ENCODE assay signal across 20 cellular contexts in the genomic region with DNA sequence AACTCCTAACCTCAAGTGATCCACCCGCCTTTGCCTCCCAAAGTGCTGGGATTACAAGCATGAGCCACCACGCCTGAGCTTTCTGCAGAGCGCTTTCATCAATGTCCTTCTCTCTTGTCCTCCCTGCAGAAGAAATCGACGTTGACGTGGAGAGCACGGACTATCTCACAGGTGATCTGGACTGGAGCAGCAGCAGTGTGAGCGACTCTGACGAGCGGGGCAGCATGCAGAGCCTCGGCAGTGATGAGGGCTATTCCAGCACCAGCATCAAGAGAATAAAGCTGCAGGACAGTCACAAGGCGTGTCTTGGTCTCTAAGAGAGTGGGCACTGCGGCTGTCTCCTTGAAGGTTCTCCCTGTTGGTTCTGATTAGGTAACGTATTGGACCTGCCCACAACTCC. TPM values are rescaled to one million over a fixed set of nuclear protein-coding genes. Genes with fewer than 3 reads are reported as not detected.
A peak's percentile ranks its signal among the peaks of the same experiment; 100 is the strongest.
DNase-seq lines count a peak whose midpoint lies in the region; ATAC-seq and TF ChIP-seq lines count a peak whose summit lies in the region.
"Had no signal": no experiment of that assay in that cellular context is flagged by ENCODE, and none has a peak within 500 bp of the region (broad histone marks: within the 10 kb centered on the region; RNA-seq: fewer than 3 reads in every experiment).

No MANE protein-coding gene starts in this region.

- H3K36me3 Mint-ChIP-seq in activated T-cell treated with anti-CD3 and anti-CD28 coated beads, Interleukin-2, amount 50 U/mL, for 72 hours (ENCODE audit: insufficient read depth in 2 of 2), result peaks cover 19 to 29% of the 10 kb centered on the region in 2 donors
- peaks cover 78% of the 10 kb centered on the region for H3K36me3 Mint-ChIP-seq in activated T-cell treated with anti-CD3 and anti-CD28 coated beads, Interleukin-2, amount 50 U/mL, for 24 hours (ENCODE audit: low read depth)
- peaks cover 70% of the 10 kb centered on the region for H3K36me3 Mint-ChIP-seq in effector memory CD8-positive, alpha-beta T cell (ENCODE audit: insufficient read depth)
- peaks cover 10% of the 10 kb centered on the region for H3K36me3 Mint-ChIP-seq in neural crest cell (ENCODE audit: low read depth)

- in situ Hi-C loops in transverse colon (cut with MboI; ENCODE audit: low pct_ligation_motif_present in 1 of 4, low pct_unique_long_range_greater_than_20kb in 1 of 4, low sequenced_read_pairs in 3 of 4), result loop anchor here in 1 of 4 donors (25.0 kb wide), 1 partner anchor 124 kb away; no protein-coding TSS in a partner anchor

- H3K4me3 ChIP-seq in body of pancreas, result no peak overlapping the region
- no peak overlapping the region for H3K4me3 ChIP-seq in transverse colon
- H3K4me3 ChIP-seq: BLaER1 treated with 17β-estradiol and CSF1 and Interleukin-3, amounts not matched to agents 10 nM and 100 nM; GM12878 had no signal

- POLR2A ChIA-PET in RWPE1 (lab: Yijun Ruan, JAX; ENCODE audit: low non-redundant PET), result no interaction called here

- peaks cover 5% of the 10 kb centered on the region for H3K4me1 ChIP-seq in body of pancreas
- peaks cover 0 to 20% (median 10%) of the 10 kb centered on the region in 4 donors for H3K4me1 ChIP-seq in transverse colon

- no peak for ATAC-seq in activated T-cell treated with anti-CD3 and anti-CD28 coated beads, Interleukin-2, amount 50 U/mL, for 72 hours (replicated peaks in 1 of 2)
- no peak for ATAC-seq in effector memory CD8-positive, alpha-beta T cell (replicated peaks)
- no peak for ATAC-seq in body of pancreas
- ATAC-seq in HG03025 (IDR thresholded peaks at IDR 0.05; ENCODE audit: low FRiP score, unreplicated experiment), result no peak
- ATAC-seq: CD8-positive, alpha-beta T cell; GM12878; HCT116 had no signal

- H3K4me1 Mint-ChIP-seq in activated T-cell treated with anti-CD3 and anti-CD28 coated beads, Interleukin-2, amount 50 U/mL, for 72 hours (ENCODE audit: low read depth), result peaks cover 23% of the 10 kb centered on the region
- peaks cover 19% of the 10 kb centered on the region for H3K4me1 Mint-ChIP-seq in activated T-cell treated with anti-CD3 and anti-CD28 coated beads, Interleukin-2, amount 50 U/mL, for 24 hours (ENCODE audit: low read depth)
- H3K4me1 Mint-ChIP-seq in effector memory CD8-positive, alpha-beta T cell (ENCODE audit: low read depth in 2 of 2), result peaks cover 10% of the 10 kb centered on the region in 2 donors
- peaks cover 19% of the 10 kb centered on the region for H3K4me1 Mint-ChIP-seq in neural crest cell

- no peak for TF ChIP-seq EP300 in transverse colon (IDR thresholded peaks at IDR 0.05; ENCODE audit: low read depth)

- H3K27ac Mint-ChIP-seq in activated T-cell treated with anti-CD3 and anti-CD28 coated beads, Interleukin-2, amount 50 U/mL, for 72 hours, result peak overlapping the region; percentile 33
- no peak overlapping the region for H3K27ac Mint-ChIP-seq in activated T-cell treated with anti-CD3 and anti-CD28 coated beads, Interleukin-2, amount 50 U/mL, for 24 hours
- peak overlapping the region; percentile 22 to 88 for H3K27ac Mint-ChIP-seq in effector memory CD8-positive, alpha-beta T cell
- peak overlapping the region; percentile 86 for H3K27ac Mint-ChIP-seq in neural crest cell (ENCODE audit: unreplicated experiment)
- H3K27ac Mint-ChIP-seq: B cell; CD8-positive, alpha-beta T cell; HFFc6 had no signal

- WGBS in body of pancreas, 2 donors, result 89 to 94% methylated on average over 14 of the region's 14 CpGs
- WGBS in transverse colon (ENCODE audit: low coverage in 1 of 2), 2 donors, result 80 to 97% methylated on average over 1 to 14 of the region's 14 CpGs

- H3K36me3 ChIP-seq in body of pancreas (replicated peaks in 1 of 2; ENCODE audit: insufficient read depth in 1 of 2, low read depth in 2 of 2) (peaks cover 0 to 23% of the 10 kb centered on the region in 2 donors), transverse colon (peaks cover 0 to 73% (median 24%) of the 10 kb centered on the region in 4 donors)

- H3K27ac ChIP-seq in RWPE1 (0 out of 2 replicates have a peak overlapping the region, but pooled peaks have one; percentile 9), body of pancreas (no peak overlapping the region), transverse colon (no peak overlapping the region)

- TF ChIP-seq CTCF in RWPE1 (conservative IDR thresholded peaks at IDR 0.05; ENCODE audit: low read depth) (no peak), neural crest cell (conservative IDR thresholded peaks at IDR 0.05) (no peak), body of pancreas (IDR thresholded peaks at IDR 0.05) (no peak), transverse colon (IDR thresholded peaks at IDR 0.05) (no peak)

- DNase-seq in activated T-cell treated with anti-CD3 and anti-CD28 coated beads, Interleukin-2, amount 50 U/mL, for 72 hours, result no peak
- no peak for DNase-seq in activated T-cell treated with anti-CD3 and anti-CD28 coated beads, Interleukin-2, amount 50 U/mL, for 24 hours
- no peak for DNase-seq in RWPE1 (ENCODE audit: low spot score)
- no peak for DNase-seq in effector memory CD8-positive, alpha-beta T cell
- DNase-seq in neural crest cell (ENCODE audit: low read depth, low spot score), result no peak
- no peak for DNase-seq in body of pancreas
- no peak for DNase-seq in transverse colon
- DNase-seq: CD8-positive, alpha-beta T cell; DMS 273 treated with DMSO at 0.1 percent for 48 hours; DMS53; DND-41; EL; GOT3; H7; HFFc6 had no signal

- H3K9me3 ChIP-seq in body of pancreas (no peaks in the 10 kb centered on the region), transverse colon (no peaks in the 10 kb centered on the region)
- H3K9me3 ChIP-seq: BLaER1 treated with 17β-estradiol and CSF1 and Interleukin-3, amounts not matched to agents 10 nM and 100 nM had no signal

- no peak overlapping the region for H3K4me3 Mint-ChIP-seq in activated T-cell treated with anti-CD3 and anti-CD28 coated beads, Interleukin-2, amount 50 U/mL, for 72 hours
- H3K4me3 Mint-ChIP-seq in activated T-cell treated with anti-CD3 and anti-CD28 coated beads, Interleukin-2, amount 50 U/mL, for 24 hours, result no peak overlapping the region
- H3K4me3 Mint-ChIP-seq in effector memory CD8-positive, alpha-beta T cell, result no peak overlapping the region
- no peak overlapping the region for H3K4me3 Mint-ChIP-seq in neural crest cell
- H3K4me3 Mint-ChIP-seq: B cell; CD8-positive, alpha-beta T cell; HFFc6 had no signal

- H3K9me3 Mint-ChIP-seq in activated T-cell treated with anti-CD3 and anti-CD28 coated beads, Interleukin-2, amount 50 U/mL, for 72 hours, result no peaks in the 10 kb centered on the region
- H3K9me3 Mint-ChIP-seq in activated T-cell treated with anti-CD3 and anti-CD28 coated beads, Interleukin-2, amount 50 U/mL, for 24 hours, result no peaks in the 10 kb centered on the region
- H3K9me3 Mint-ChIP-seq in effector memory CD8-positive, alpha-beta T cell, result no peaks in the 10 kb centered on the region
- H3K9me3 Mint-ChIP-seq in neural crest cell, result no peaks in the 10 kb centered on the region
- H3K9me3 Mint-ChIP-seq: CD8-positive, alpha-beta T cell; HFFc6 had no signal

- TF ChIP-seq POLR2A in body of pancreas (IDR thresholded peaks at IDR 0.05), result no peak
- TF ChIP-seq POLR2A in transverse colon (IDR thresholded peaks at IDR 0.05), result no peak

- intact Hi-C loops in body of pancreas (cut with DNase I), result loop anchor here (10.0 kb wide), 1 partner anchor 107 kb away; no protein-coding TSS in a partner anchor
- intact Hi-C loops in transverse colon (cut with DNase I; ENCODE audit: low total_unique reads), result no loop called here

- H3K27me3 ChIP-seq in body of pancreas (no peaks in the 10 kb centered on the region), transverse colon (no peaks in the 10 kb centered on the region)
- H3K27me3 ChIP-seq: BLaER1 treated with 17β-estradiol and CSF1 and Interleukin-3, amounts not matched to agents 10 nM and 100 nM had no signal

- H3K27me3 Mint-ChIP-seq in activated T-cell treated with anti-CD3 and anti-CD28 coated beads, Interleukin-2, amount 50 U/mL, for 72 hours (ENCODE audit: low read depth), result no peaks in the 10 kb centered on the region
- no peaks in the 10 kb centered on the region for H3K27me3 Mint-ChIP-seq in activated T-cell treated with anti-CD3 and anti-CD28 coated beads, Interleukin-2, amount 50 U/mL, for 24 hours
- no peaks in the 10 kb centered on the region for H3K27me3 Mint-ChIP-seq in effector memory CD8-positive, alpha-beta T cell
- no peaks in the 10 kb centered on the region for H3K27me3 Mint-ChIP-seq in neural crest cell (ENCODE audit: low read depth)
- H3K27me3 Mint-ChIP-seq: B cell had no signal

- CTCF ChIA-PET in RWPE1 (lab: Yijun Ruan, JAX), result no interaction called here

RNA-seq across cellular contexts. Expression of gene MXD1, which starts 23.1 kb away (rescaled TPM):
- 10 to 100 TPM; 14.3 to 40.0 TPM for total RNA-seq in activated T-cell treated with anti-CD3 and anti-CD28 coated beads, Interleukin-2, amount 50 U/mL, for 72 hours
- 4.9 and 6.6 TPM in 2 replicates for total RNA-seq in neural crest cell
- 1 to 10 TPM; 3.6 to 4.6 TPM for total RNA-seq in body of pancreas
- 100 to 1,000 TPM in 2 of 4 donors, 10 to 100 TPM in 2; 11.7 to 154 (median 113) TPM for total RNA-seq in transverse colon

RNA-seq across cellular contexts. Expression of gene ASPRV1, which starts 23.5 kb away (rescaled TPM):
- total RNA-seq in activated T-cell treated with anti-CD3 and anti-CD28 coated beads, Interleukin-2, amount 50 U/mL, for 72 hours, result 1 to 10 TPM; 1.0 to 2.0 TPM
- total RNA-seq in neural crest cell (1.2 and 1.7 TPM in 2 replicates), body of pancreas (under 1 TPM in 1 of 2 donors, not detected in 1; 0.33 TPM), transverse colon (1 to 10 TPM in 1 of 4 donors, under 1 TPM in 1, not detected in 2; 0.95 to 1.2 TPM)

RNA-seq across cellular contexts. Expression of gene SNRNP27, which starts 44.2 kb away (rescaled TPM):
- total RNA-seq in activated T-cell treated with anti-CD3 and anti-CD28 coated beads, Interleukin-2, amount 50 U/mL, for 72 hours, result 10 to 100 TPM; 67.4 to 77.4 TPM
- 65.5 and 67.8 TPM in 2 replicates for total RNA-seq in neural crest cell
- total RNA-seq in body of pancreas, result 10 to 100 TPM; 28.0 to 34.0 TPM
- total RNA-seq in transverse colon, result 10 to 100 TPM in 3 of 4 donors, 1 to 10 TPM in 1; 2.4 to 75.4 (median 63.6) TPM
